Comparison of ENCODE assay signal across 17 cellular contexts in genomic region chr10:82680688-82681087, GRCh38.
DNase-seq lines count a peak whose midpoint lies in the region; ATAC-seq and TF ChIP-seq lines count a peak whose summit lies in the region.
"Had no signal": no experiment of that assay in that cellular context is flagged by ENCODE, and none has a peak within 500 bp of the region (broad histone marks: within the 10 kb centered on the region; RNA-seq: fewer than 3 reads in every experiment).

No MANE protein-coding gene starts in this region.

- H3K4me3 ChIP-seq in mucosa of descending colon, result no peak overlapping the region

- no peak for ATAC-seq in mucosa of descending colon
- ATAC-seq: PC-3 had no signal

- intact Hi-C loops in mucosa of descending colon (cut with DNase I, micrococcal nuclease), result no loop called here

- H3K4me1 ChIP-seq in mucosa of descending colon (ENCODE audit: low read depth), result no peaks in the 10 kb centered on the region

- peaks cover 7% of the 10 kb centered on the region for H3K9me3 ChIP-seq in mucosa of descending colon
- H3K9me3 ChIP-seq: BE2C had no signal

- H3K36me3 ChIP-seq in mucosa of descending colon (ENCODE audit: low read depth), result no peaks in the 10 kb centered on the region

- DNase-seq in SK-N-DZ (ENCODE audit: low spot score), result peak; percentile 22
- DNase-seq in cerebellum (ENCODE audit: low spot score), result peak; percentile 3
- peak; percentile 35 for DNase-seq in midbrain (lab: John Stamatoyannopoulos, UW)
- no peak for DNase-seq in SW 1271 (lab: John Stamatoyannopoulos, UW)
- DNase-seq in mucosa of descending colon, result no peak
- DNase-seq in NCI-H187 (lab: John Stamatoyannopoulos, UW), result no peak
- DNase-seq in dermis blood vessel endothelial cell, result no peak
- DNase-seq: BE2C; CD4-positive, CD25-positive, alpha-beta regulatory T cell; DMS153; NCI-H1105; NCI-H1436 treated with DMSO at 0.1 percent for 48 hours; NCI-H1930; NCI-H2107; NCI-H524; NCI-H748 treated with DMSO at 0.1 percent for 48 hours; PC-3 had no signal

- no peak for TF ChIP-seq CTCF in mucosa of descending colon (IDR thresholded peaks at IDR 0.05)

Comparison
In these comparisons a context has a peak if more than half of its experiments do, and no peak if none do; other contexts are left out.
1. DNase-seq: peak in SK-N-DZ (single experiment), cerebellum (single experiment) and midbrain (single experiment); none in SW 1271 (0 of 2), mucosa of descending colon (0 of 3), NCI-H187 (0 of 2) and dermis blood vessel endothelial cell (single experiment).